13 cellular contexts compared by ENCODE assay signal in the genomic region with DNA sequence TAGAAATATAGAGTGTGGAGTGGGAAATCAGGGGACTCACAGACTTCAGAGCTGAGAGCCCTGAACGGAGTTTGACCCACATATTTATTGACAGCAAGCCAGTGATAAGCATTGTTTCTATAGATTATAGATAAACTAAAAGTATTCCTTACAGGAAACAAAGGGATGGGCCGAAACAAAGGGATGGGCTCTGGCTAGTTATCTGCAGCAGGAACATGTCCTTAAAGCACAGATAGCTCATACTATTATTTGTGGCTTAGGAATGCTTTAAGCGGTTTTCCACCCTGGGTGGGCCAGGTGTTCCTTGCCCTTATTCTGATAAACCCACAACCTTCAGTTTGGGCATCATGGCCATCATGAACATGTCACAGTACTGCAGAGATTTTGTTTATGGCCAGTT. TPM values are rescaled to one million over a fixed set of nuclear protein-coding genes. Genes with fewer than 3 reads are reported as not detected.
"Had no signal": no experiment of that assay in that cellular context is flagged by ENCODE, and none has a peak within 500 bp of the region (broad histone marks: within the 10 kb centered on the region; RNA-seq: fewer than 3 reads in every experiment).

No MANE protein-coding gene starts in this region.

RNA-seq across cellular contexts. Expression of gene B4GALNT2, which starts 38.1 kb away (rescaled TPM):
- total RNA-seq: activated CD4-positive, alpha-beta memory T cell treated with anti-CD3 and anti-CD28 coated beads for 36 hours; activated CD4-positive, alpha-beta memory T cell treated with anti-CD3 and anti-CD28 coated beads, Interleukin-2, amount 10 ng/mL, durations not matched to agents 7 days and 5 days; activated CD4-positive, alpha-beta T cell treated with anti-CD3 and anti-CD28 coated beads, Interleukin-2, amount 10 ng/mL, durations not matched to agents 7 days and 5 days; activated CD8-positive, alpha-beta memory T cell treated with anti-CD3 and anti-CD28 coated beads for 36 hours; activated CD8-positive, alpha-beta T cell treated with anti-CD3 and anti-CD28 coated beads for 36 hours; activated CD8-positive, alpha-beta T cell treated with anti-CD3 and anti-CD28 coated beads, Interleukin-2, amount 10 ng/mL, durations not matched to agents 7 days and 5 days; T-helper 2 cell treated with Interferon-gamma antibody and Interleukin-4, amounts not matched to agents 100 ng/mL and 5 ng/mL, for 36 hours had no signal

RNA-seq across cellular contexts. Expression of gene PHOSPHO1, which starts 59.9 kb away (rescaled TPM):
- total RNA-seq: activated B cell treated with CpG ODN at 0.5 μM for 24 hours; activated CD4-positive, alpha-beta memory T cell treated with anti-CD3 and anti-CD28 coated beads for 36 hours; activated CD4-positive, alpha-beta memory T cell treated with anti-CD3 and anti-CD28 coated beads, Interleukin-2, amount 10 ng/mL, durations not matched to agents 7 days and 5 days; activated CD4-positive, alpha-beta T cell treated with anti-CD3 and anti-CD28 coated beads for 36 hours; activated CD4-positive, alpha-beta T cell treated with anti-CD3 and anti-CD28 coated beads, Interleukin-2, amount 10 ng/mL, durations not matched to agents 24 days and 14 days; activated CD4-positive, alpha-beta T cell treated with anti-CD3 and anti-CD28 coated beads, Interleukin-2, amount 10 ng/mL, durations not matched to agents 7 days and 5 days; activated CD8-positive, alpha-beta memory T cell treated with anti-CD3 and anti-CD28 coated beads for 36 hours; activated CD8-positive, alpha-beta memory T cell treated with anti-CD3 and anti-CD28 coated beads, Interleukin-2, amount 10 ng/mL, durations not matched to agents 7 days and 5 days; activated CD8-positive, alpha-beta T cell treated with anti-CD3 and anti-CD28 coated beads for 36 hours; activated CD8-positive, alpha-beta T cell treated with anti-CD3 and anti-CD28 coated beads, Interleukin-2, amount 10 ng/mL, durations not matched to agents 7 days and 5 days; T-helper 1 cell treated with Interleukin-12 subunit alpha and Interleukin-12 subunit beta and Interleukin-4 antibody, amounts not matched to agents 30 ng/mL and 1 ng/mL, for 36 hours; T-helper 17 cell; T-helper 2 cell treated with Interferon-gamma antibody and Interleukin-4, amounts not matched to agents 100 ng/mL and 5 ng/mL, for 36 hours had no signal
